12 cellular contexts compared by ENCODE assay signal in genomic region chr7:102321351-102322201, GRCh38. TPM values are rescaled to one million over a fixed set of nuclear protein-coding genes. Genes with fewer than 3 reads are reported as not detected.
A peak's percentile ranks its signal among the peaks of the same experiment; 100 is the strongest.
DNase-seq lines count a peak whose midpoint lies in the region; ATAC-seq, FAIRE-seq and TF ChIP-seq lines count a peak whose summit lies in the region.
"Had no signal": no experiment of that assay in that cellular context is flagged by ENCODE, and none has a peak within 500 bp of the region (broad histone marks: within the 10 kb centered on the region; RNA-seq: fewer than 3 reads in every experiment).

No MANE protein-coding gene starts in this region.

- no peak overlapping the region for H3K4me3 ChIP-seq in kidney (ENCODE audit: low read length in 2 of 2)
- no peak overlapping the region for H3K4me3 ChIP-seq in upper lobe of right lung
- H3K4me3 ChIP-seq in psoas muscle, result no peak overlapping the region
- H3K4me3 ChIP-seq: thoracic aorta had no signal

- FAIRE-seq in kidney (lab: Jason Lieb, UNC), result no peak

- no peaks in the 10 kb centered on the region for H3K9me3 ChIP-seq in kidney (ENCODE audit: control insufficient read depth in 1 of 2, low read length in 2 of 2)
- H3K9me3 ChIP-seq in upper lobe of right lung, result no peaks in the 10 kb centered on the region
- no peaks in the 10 kb centered on the region for H3K9me3 ChIP-seq in psoas muscle
- H3K9me3 ChIP-seq: thoracic aorta had no signal

- WGBS in psoas muscle, 3 donors, result 58 to 62% (median 61%) methylated on average over 47 to 73 of the region's 73 CpGs

- intact Hi-C loops in kidney (cut with DNase I), result no loop called here
- intact Hi-C loops in upper lobe of right lung (cut with DNase I), result no loop called here
- intact Hi-C loops in psoas muscle (cut with DNase I), result no loop called here

- no peak overlapping the region for H3K9ac ChIP-seq in kidney (ENCODE audit: low read length in 2 of 2)

- H3K27me3 ChIP-seq in upper lobe of right lung (no peaks in the 10 kb centered on the region), psoas muscle (ENCODE audit: insufficient read depth in 3 of 3, low read length in 2 of 3) (no peaks in the 10 kb centered on the region)

- H3K36me3 ChIP-seq in kidney (ENCODE audit: control insufficient read depth in 1 of 2, insufficient read depth in 2 of 2, low read length in 2 of 2) (no peaks in the 10 kb centered on the region), upper lobe of right lung (no peaks in the 10 kb centered on the region), psoas muscle (ENCODE audit: insufficient read depth in 1 of 2, low read depth in 1 of 2) (peaks cover 0 to 30% of the 10 kb centered on the region in 2 donors)
- H3K36me3 ChIP-seq: thoracic aorta had no signal

- TF ChIP-seq CTCF in kidney (IDR thresholded peaks at IDR 0.05; ENCODE audit: borderline replicate concordance, extremely low read depth, insufficient read depth) (peak; percentile 6), upper lobe of right lung (IDR thresholded peaks at IDR 0.05) (no peak), psoas muscle (IDR thresholded peaks at IDR 0.05) (no peak)

- DNase-seq in stimulated activated CD4-positive, alpha-beta T cell treated with anti-CD3 and anti-CD28 coated beads, Interleukin-15, amount 100 ng/mL, for 24 hours, result peak; percentile 12
- DNase-seq in stimulated activated CD4-positive, alpha-beta T cell treated with anti-CD3 and anti-CD28 coated beads, Interleukin-2, amount 100 ng/mL, for 24 hours, result no peak
- DNase-seq in astrocyte of the hippocampus (ENCODE audit: low read depth, low spot score) (peak; percentile 17), kidney (no peak), upper lobe of right lung (peak; percentile 63), psoas muscle (no peak)
- DNase-seq: MV-4-11, T-helper 9 cell had no signal

- H3K4me1 ChIP-seq in kidney (ENCODE audit: control insufficient read depth in 1 of 2, insufficient read depth in 1 of 2, low read depth in 1 of 2, low read length in 2 of 2), result peaks cover 0 to 6% of the 10 kb centered on the region in 2 donors
- peaks cover 7% of the 10 kb centered on the region for H3K4me1 ChIP-seq in upper lobe of right lung
- no peaks in the 10 kb centered on the region for H3K4me1 ChIP-seq in psoas muscle

- ATAC-seq in upper lobe of right lung, result peak; percentile 57
- no peak for ATAC-seq in HG03565 (IDR thresholded peaks at IDR 0.05; ENCODE audit: unreplicated experiment)
- ATAC-seq in GM18498 (IDR thresholded peaks at IDR 0.05; ENCODE audit: unreplicated experiment), result no peak
- ATAC-seq in psoas muscle, result no peak

- H3K27ac ChIP-seq in kidney (ENCODE audit: low read depth in 2 of 2, low read length in 2 of 2) (peak overlapping the region in 1 of 2 donors; percentile 2), upper lobe of right lung (no peak overlapping the region), psoas muscle (no peak overlapping the region)
- H3K27ac ChIP-seq: C4-2B, thoracic aorta had no signal

RNA-seq across cellular contexts. Expression of gene SPDYE6, which starts 34.7 kb away (rescaled TPM):
- total RNA-seq in kidney, result not detected
- polyA plus RNA-seq in kidney (ENCODE audit: insufficient read depth, low read depth, low replicate concordance), result not detected
- not detected for total RNA-seq in upper lobe of right lung
- not detected for total RNA-seq in psoas muscle
- polyA plus RNA-seq in psoas muscle, result under 1 TPM; 0.05 to 0.08 (median 0.08) TPM
- total RNA-seq: thoracic aorta had no signal

RNA-seq across cellular contexts. Expression of gene SH2B2, which starts 34.9 kb away (rescaled TPM):
- total RNA-seq in kidney, result 11.0 TPM
- polyA plus RNA-seq in kidney (ENCODE audit: insufficient read depth, low read depth, low replicate concordance), result 4.5 TPM
- 13.2 TPM for total RNA-seq in upper lobe of right lung
- 10 to 100 TPM; 26.2 to 36.3 (median 29.0) TPM for total RNA-seq in psoas muscle
- 10 to 100 TPM; 13.1 to 27.3 (median 18.6) TPM for polyA plus RNA-seq in psoas muscle

Comparison
In these comparisons a context has a peak if more than half of its experiments do, and no peak if none do; other contexts are left out.
1. DNase-seq: peak in stimulated activated CD4-positive, alpha-beta T cell treated with anti-CD3 and anti-CD28 coated beads, Interleukin-15, amount 100 ng/mL, for 24 hours (single experiment), astrocyte of the hippocampus (single experiment) and upper lobe of right lung (single experiment); none in stimulated activated CD4-positive, alpha-beta T cell treated with anti-CD3 and anti-CD28 coated beads, Interleukin-2, amount 100 ng/mL, for 24 hours (0 of 2), kidney (single experiment) and psoas muscle (0 of 2).